1 cellular context compared by ENCODE assay signal in the genomic region with DNA sequence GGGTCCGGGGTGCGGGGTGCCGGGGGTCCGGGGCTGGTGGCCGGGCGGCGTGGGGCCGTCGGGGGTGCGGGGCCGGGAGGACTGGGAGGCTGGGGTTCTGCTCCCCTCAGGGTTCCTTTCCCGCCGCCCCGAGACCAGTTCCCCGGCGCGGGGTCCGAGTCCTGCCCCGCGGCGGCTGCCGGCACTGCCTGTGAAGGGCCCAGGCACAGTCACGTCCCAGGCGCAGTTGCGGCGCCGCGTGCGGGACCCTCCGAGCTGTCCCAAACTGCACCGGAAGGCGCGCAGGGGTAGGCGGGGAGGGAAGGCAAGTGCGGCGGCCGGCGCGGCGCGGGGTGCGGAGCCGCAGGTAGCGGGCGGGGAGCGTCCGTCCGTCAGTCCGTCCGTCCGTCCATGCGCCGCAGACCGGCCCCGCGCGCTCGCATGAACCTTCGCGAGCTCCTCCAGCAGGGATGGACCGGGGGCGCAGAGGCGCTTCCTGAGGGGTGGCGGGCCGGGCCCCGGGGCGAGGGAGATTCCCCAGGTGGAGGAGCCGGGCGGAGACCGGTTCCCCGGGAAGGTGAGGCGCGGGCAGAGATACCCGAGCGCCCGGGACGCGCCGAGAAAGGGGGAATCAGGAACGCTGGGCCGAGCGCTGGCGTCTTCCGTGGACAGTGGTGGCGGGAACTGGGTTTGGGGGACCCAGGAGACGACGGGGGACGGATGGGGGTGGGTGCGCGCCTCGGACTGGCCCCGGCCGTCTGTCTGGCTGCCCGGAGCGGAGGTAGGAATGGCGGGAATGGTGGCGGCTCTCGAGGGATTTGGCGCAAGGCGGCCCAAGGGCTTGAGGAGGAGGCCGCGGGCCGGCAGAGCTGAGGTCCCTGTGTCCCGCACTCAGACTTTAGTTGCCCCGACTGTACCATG.
TF ChIP-seq lines count a peak whose summit lies in the region.

No MANE protein-coding gene starts in this region.

TF ChIP-seq in HepG2, 621 proteins besides CTCF, POLR2A, EP300 and RAD21 (continued from another document and continues in another):
- TF ChIP-seq, protein P1, sequence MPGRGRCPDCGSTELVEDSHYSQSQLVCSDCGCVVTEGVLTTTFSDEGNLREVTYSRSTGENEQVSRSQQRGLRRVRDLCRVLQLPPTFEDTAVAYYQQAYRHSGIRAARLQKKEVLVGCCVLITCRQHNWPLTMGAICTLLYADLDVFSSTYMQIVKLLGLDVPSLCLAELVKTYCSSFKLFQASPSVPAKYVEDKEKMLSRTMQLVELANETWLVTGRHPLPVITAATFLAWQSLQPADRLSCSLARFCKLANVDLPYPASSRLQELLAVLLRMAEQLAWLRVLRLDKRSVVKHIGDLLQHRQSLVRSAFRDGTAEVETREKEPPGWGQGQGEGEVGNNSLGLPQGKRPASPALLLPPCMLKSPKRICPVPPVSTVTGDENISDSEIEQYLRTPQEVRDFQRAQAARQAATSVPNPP (CRISPR knock-in tag; IDR thresholded peaks at IDR 0.05) = no peak
- 0 out of 2 replicates have a peak, but pooled peaks have one; percentile 61 for TF ChIP-seq MTF2 (CRISPR knock-in tag; IDR thresholded peaks at IDR 0.05; ENCODE audit: borderline replicate concordance)
- no peak for TF ChIP-seq MATR3 (CRISPR knock-in tag; IDR thresholded peaks at IDR 0.05)
- TF ChIP-seq ATAD3A (CRISPR knock-in tag; IDR thresholded peaks at IDR 0.05) = no peak
- TF ChIP-seq ZNF367 (CRISPR knock-in tag; IDR thresholded peaks at IDR 0.05; ENCODE audit: borderline replicate concordance) = no peak
- TF ChIP-seq ZNF776 (CRISPR knock-in tag; IDR thresholded peaks at IDR 0.05) = 0 out of 2 replicates have a peak, but pooled peaks have one; percentile 46
- TF ChIP-seq, protein P2, sequence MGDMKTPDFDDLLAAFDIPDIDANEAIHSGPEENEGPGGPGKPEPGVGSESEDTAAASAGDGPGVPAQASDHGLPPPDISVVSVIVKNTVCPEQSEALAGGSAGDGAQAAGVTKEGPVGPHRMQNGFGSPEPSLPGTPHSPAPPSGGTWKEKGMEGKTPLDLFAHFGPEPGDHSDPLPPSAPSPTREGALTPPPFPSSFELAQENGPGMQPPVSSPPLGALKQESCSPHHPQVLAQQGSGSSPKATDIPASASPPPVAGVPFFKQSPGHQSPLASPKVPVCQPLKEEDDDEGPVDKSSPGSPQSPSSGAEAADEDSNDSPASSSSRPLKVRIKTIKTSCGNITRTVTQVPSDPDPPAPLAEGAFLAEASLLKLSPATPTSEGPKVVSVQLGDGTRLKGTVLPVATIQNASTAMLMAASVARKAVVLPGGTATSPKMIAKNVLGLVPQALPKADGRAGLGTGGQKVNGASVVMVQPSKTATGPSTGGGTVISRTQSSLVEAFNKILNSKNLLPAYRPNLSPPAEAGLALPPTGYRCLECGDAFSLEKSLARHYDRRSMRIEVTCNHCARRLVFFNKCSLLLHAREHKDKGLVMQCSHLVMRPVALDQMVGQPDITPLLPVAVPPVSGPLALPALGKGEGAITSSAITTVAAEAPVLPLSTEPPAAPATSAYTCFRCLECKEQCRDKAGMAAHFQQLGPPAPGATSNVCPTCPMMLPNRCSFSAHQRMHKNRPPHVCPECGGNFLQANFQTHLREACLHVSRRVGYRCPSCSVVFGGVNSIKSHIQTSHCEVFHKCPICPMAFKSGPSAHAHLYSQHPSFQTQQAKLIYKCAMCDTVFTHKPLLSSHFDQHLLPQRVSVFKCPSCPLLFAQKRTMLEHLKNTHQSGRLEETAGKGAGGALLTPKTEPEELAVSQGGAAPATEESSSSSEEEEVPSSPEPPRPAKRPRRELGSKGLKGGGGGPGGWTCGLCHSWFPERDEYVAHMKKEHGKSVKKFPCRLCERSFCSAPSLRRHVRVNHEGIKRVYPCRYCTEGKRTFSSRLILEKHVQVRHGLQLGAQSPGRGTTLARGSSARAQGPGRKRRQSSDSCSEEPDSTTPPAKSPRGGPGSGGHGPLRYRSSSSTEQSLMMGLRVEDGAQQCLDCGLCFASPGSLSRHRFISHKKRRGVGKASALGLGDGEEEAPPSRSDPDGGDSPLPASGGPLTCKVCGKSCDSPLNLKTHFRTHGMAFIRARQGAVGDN (CRISPR knock-in tag; IDR thresholded peaks at IDR 0.05) = peak; percentile 84
- no peak for TF ChIP-seq MAFG (CRISPR knock-in tag; IDR thresholded peaks at IDR 0.05)
- no peak for TF ChIP-seq ISX (CRISPR knock-in tag; conservative IDR thresholded peaks at IDR 0.05)
- TF ChIP-seq PHF8 (CRISPR knock-in tag; IDR thresholded peaks at IDR 0.05) = peak; percentile 26; the same call in 1 of the 2 replicates
- TF ChIP-seq, protein P3, sequence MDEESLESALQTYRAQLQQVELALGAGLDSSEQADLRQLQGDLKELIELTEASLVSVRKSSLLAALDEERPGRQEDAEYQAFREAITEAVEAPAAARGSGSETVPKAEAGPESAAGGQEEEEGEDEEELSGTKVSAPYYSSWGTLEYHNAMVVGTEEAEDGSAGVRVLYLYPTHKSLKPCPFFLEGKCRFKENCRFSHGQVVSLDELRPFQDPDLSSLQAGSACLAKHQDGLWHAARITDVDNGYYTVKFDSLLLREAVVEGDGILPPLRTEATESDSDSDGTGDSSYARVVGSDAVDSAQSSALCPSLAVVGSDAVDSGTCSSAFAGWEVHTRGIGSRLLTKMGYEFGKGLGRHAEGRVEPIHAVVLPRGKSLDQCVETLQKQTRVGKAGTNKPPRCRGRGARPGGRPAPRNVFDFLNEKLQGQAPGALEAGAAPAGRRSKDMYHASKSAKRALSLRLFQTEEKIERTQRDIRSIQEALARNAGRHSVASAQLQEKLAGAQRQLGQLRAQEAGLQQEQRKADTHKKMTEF (CRISPR knock-in tag; IDR thresholded peaks at IDR 0.05) = no peak
- TF ChIP-seq MXD4 (CRISPR knock-in tag; IDR thresholded peaks at IDR 0.05) = no peak
- TF ChIP-seq, protein P4, sequence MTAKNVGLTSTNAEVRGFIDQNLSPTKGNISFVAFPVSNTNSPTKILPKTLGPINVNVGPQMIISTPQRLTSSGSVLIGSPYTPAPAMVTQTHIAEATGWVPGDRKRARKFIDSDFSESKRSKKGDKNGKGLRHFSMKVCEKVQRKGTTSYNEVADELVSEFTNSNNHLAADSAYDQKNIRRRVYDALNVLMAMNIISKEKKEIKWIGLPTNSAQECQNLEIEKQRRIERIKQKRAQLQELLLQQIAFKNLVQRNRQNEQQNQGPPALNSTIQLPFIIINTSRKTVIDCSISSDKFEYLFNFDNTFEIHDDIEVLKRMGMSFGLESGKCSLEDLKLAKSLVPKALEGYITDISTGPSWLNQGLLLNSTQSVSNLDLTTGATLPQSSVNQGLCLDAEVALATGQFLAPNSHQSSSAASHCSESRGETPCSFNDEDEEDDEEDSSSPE (CRISPR knock-in tag; IDR thresholded peaks at IDR 0.05) = peak; percentile 35
- TF ChIP-seq ETV5 (CRISPR knock-in tag; IDR thresholded peaks at IDR 0.05; ENCODE audit: borderline replicate concordance) = 0 out of 2 replicates have a peak, but pooled peaks have one; percentile 15
- TF ChIP-seq ZNF619 (CRISPR knock-in tag; IDR thresholded peaks at IDR 0.05) = no peak
- TF ChIP-seq SIN3A (IDR thresholded peaks at IDR 0.05; ENCODE audit: borderline replicate concordance, low read depth, low read length) = no peak
- TF ChIP-seq, protein P5, sequence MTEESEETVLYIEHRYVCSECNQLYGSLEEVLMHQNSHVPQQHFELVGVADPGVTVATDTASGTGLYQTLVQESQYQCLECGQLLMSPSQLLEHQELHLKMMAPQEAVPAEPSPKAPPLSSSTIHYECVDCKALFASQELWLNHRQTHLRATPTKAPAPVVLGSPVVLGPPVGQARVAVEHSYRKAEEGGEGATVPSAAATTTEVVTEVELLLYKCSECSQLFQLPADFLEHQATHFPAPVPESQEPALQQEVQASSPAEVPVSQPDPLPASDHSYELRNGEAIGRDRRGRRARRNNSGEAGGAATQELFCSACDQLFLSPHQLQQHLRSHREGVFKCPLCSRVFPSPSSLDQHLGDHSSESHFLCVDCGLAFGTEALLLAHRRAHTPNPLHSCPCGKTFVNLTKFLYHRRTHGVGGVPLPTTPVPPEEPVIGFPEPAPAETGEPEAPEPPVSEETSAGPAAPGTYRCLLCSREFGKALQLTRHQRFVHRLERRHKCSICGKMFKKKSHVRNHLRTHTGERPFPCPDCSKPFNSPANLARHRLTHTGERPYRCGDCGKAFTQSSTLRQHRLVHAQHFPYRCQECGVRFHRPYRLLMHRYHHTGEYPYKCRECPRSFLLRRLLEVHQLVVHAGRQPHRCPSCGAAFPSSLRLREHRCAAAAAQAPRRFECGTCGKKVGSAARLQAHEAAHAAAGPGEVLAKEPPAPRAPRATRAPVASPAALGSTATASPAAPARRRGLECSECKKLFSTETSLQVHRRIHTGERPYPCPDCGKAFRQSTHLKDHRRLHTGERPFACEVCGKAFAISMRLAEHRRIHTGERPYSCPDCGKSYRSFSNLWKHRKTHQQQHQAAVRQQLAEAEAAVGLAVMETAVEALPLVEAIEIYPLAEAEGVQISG (CRISPR knock-in tag; IDR thresholded peaks at IDR 0.05) = no peak; the same call in 1 of the 2 replicates
- no peak for TF ChIP-seq TBP (CRISPR knock-in tag; IDR thresholded peaks at IDR 0.05)
- no peak for TF ChIP-seq ZNF124 (CRISPR knock-in tag; IDR thresholded peaks at IDR 0.05)
- no peak for TF ChIP-seq SP4 (CRISPR knock-in tag; IDR thresholded peaks at IDR 0.05)
- no peak for TF ChIP-seq ZNF33A (CRISPR knock-in tag; IDR thresholded peaks at IDR 0.05; ENCODE audit: borderline replicate concordance)
- TF ChIP-seq, protein P6, sequence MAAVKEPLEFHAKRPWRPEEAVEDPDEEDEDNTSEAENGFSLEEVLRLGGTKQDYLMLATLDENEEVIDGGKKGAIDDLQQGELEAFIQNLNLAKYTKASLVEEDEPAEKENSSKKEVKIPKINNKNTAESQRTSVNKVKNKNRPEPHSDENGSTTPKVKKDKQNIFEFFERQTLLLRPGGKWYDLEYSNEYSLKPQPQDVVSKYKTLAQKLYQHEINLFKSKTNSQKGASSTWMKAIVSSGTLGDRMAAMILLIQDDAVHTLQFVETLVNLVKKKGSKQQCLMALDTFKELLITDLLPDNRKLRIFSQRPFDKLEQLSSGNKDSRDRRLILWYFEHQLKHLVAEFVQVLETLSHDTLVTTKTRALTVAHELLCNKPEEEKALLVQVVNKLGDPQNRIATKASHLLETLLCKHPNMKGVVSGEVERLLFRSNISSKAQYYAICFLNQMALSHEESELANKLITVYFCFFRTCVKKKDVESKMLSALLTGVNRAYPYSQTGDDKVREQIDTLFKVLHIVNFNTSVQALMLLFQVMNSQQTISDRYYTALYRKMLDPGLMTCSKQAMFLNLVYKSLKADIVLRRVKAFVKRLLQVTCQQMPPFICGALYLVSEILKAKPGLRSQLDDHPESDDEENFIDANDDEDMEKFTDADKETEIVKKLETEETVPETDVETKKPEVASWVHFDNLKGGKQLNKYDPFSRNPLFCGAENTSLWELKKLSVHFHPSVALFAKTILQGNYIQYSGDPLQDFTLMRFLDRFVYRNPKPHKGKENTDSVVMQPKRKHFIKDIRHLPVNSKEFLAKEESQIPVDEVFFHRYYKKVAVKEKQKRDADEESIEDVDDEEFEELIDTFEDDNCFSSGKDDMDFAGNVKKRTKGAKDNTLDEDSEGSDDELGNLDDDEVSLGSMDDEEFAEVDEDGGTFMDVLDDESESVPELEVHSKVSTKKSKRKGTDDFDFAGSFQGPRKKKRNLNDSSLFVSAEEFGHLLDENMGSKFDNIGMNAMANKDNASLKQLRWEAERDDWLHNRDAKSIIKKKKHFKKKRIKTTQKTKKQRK (IDR thresholded peaks at IDR 0.05; ENCODE audit: low read length) = no peak
- no peak for TF ChIP-seq ZNF3 (CRISPR knock-in tag; IDR thresholded peaks at IDR 0.05)
- TF ChIP-seq, protein P7, sequence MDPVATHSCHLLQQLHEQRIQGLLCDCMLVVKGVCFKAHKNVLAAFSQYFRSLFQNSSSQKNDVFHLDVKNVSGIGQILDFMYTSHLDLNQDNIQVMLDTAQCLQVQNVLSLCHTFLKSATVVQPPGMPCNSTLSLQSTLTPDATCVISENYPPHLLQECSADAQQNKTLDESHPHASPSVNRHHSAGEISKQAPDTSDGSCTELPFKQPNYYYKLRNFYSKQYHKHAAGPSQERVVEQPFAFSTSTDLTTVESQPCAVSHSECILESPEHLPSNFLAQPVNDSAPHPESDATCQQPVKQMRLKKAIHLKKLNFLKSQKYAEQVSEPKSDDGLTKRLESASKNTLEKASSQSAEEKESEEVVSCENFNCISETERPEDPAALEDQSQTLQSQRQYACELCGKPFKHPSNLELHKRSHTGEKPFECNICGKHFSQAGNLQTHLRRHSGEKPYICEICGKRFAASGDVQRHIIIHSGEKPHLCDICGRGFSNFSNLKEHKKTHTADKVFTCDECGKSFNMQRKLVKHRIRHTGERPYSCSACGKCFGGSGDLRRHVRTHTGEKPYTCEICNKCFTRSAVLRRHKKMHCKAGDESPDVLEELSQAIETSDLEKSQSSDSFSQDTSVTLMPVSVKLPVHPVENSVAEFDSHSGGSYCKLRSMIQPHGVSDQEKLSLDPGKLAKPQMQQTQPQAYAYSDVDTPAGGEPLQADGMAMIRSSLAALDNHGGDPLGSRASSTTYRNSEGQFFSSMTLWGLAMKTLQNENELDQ (CRISPR knock-in tag; IDR thresholded peaks at IDR 0.05; ENCODE audit: borderline replicate concordance) = no peak
- TF ChIP-seq TMF1 (CRISPR knock-in tag; IDR thresholded peaks at IDR 0.05; ENCODE audit: low read depth) = no peak
- no peak for TF ChIP-seq HNF4A (CRISPR knock-in tag; IDR thresholded peaks at IDR 0.05)
- TF ChIP-seq KDM1A (CRISPR knock-in tag; IDR thresholded peaks at IDR 0.05) = no peak
- TF ChIP-seq, protein P8, sequence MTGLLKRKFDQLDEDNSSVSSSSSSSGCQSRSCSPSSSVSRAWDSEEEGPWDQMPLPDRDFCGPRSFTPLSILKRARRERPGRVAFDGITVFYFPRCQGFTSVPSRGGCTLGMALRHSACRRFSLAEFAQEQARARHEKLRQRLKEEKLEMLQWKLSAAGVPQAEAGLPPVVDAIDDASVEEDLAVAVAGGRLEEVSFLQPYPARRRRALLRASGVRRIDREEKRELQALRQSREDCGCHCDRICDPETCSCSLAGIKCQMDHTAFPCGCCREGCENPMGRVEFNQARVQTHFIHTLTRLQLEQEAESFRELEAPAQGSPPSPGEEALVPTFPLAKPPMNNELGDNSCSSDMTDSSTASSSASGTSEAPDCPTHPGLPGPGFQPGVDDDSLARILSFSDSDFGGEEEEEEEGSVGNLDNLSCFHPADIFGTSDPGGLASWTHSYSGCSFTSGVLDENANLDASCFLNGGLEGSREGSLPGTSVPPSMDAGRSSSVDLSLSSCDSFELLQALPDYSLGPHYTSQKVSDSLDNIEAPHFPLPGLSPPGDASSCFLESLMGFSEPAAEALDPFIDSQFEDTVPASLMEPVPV (CRISPR knock-in tag; IDR thresholded peaks at IDR 0.05) = peak; percentile 78; the same call in 1 of the 2 replicates
- TF ChIP-seq CAMTA2 (CRISPR knock-in tag; IDR thresholded peaks at IDR 0.05; ENCODE audit: borderline replicate concordance) = no peak
- TF ChIP-seq ZNF709 (CRISPR knock-in tag; IDR thresholded peaks at IDR 0.05) = peak; percentile 72; the same call in 1 of the 2 replicates
- TF ChIP-seq, protein P9, sequence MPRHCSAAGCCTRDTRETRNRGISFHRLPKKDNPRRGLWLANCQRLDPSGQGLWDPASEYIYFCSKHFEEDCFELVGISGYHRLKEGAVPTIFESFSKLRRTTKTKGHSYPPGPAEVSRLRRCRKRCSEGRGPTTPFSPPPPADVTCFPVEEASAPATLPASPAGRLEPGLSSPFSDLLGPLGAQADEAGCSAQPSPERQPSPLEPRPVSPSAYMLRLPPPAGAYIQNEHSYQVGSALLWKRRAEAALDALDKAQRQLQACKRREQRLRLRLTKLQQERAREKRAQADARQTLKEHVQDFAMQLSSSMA (CRISPR knock-in tag; IDR thresholded peaks at IDR 0.05) = no peak
